1 cellular context compared by ENCODE assay signal in genomic region chr11:563812-564578, GRCh38.
TF ChIP-seq lines count a peak whose summit lies in the region.

No MANE protein-coding gene starts in this region.

TF ChIP-seq in HCT116, 20 proteins besides CTCF, POLR2A, EP300 and RAD21:
- TF ChIP-seq YY1 (IDR thresholded peaks at IDR 0.05; ENCODE audit: extremely low read depth, insufficient replicate concordance, low read depth, low read length) (no peak), ZBTB33 (IDR thresholded peaks at IDR 0.05; ENCODE audit: extremely low read depth, insufficient replicate concordance, low read length) (no peak), JUND (IDR thresholded peaks at IDR 0.05) (no peak), FOSL1 (IDR thresholded peaks at IDR 0.05; ENCODE audit: low read depth) (no peak), EZH2phosphoT487 (IDR thresholded peaks at IDR 0.05; ENCODE audit: borderline replicate concordance) (no peak), ZFX (IDR thresholded peaks at IDR 0.05) (no peak), ATF3 (IDR thresholded peaks at IDR 0.05) (no peak), EGR1 (IDR thresholded peaks at IDR 0.05; ENCODE audit: low read depth) (no peak), TCF7L2 (IDR thresholded peaks at IDR 0.05; ENCODE audit: borderline replicate concordance, extremely low read depth, insufficient read depth, insufficient read length) (no peak), SRF (IDR thresholded peaks at IDR 0.05; ENCODE audit: low read depth) (no peak), MAX (IDR thresholded peaks at IDR 0.05) (no peak), CBX3 (IDR thresholded peaks at IDR 0.05; ENCODE audit: low read depth) (no peak), SP1 (IDR thresholded peaks at IDR 0.05; ENCODE audit: low read depth) (no peak), SIN3A (IDR thresholded peaks at IDR 0.05; ENCODE audit: low read depth) (no peak), CEBPB (IDR thresholded peaks at IDR 0.05; ENCODE audit: low read depth) (no peak), REST (IDR thresholded peaks at IDR 0.05; ENCODE audit: low read depth) (no peak), POLR2AphosphoS5 (IDR thresholded peaks at IDR 0.05; ENCODE audit: low read depth, low read length) (no peak)
TF ChIP-seq in HCT116: peak in this region for 0.
